10 cellular contexts compared by ENCODE assay signal in genomic region chr17:67442787-67443624, GRCh38.
A peak's percentile ranks its signal among the peaks of the same experiment; 100 is the strongest.
DNase-seq lines count a peak whose midpoint lies in the region; ATAC-seq, FAIRE-seq and TF ChIP-seq lines count a peak whose summit lies in the region.
"Had no signal": no experiment of that assay in that cellular context is flagged by ENCODE, and none has a peak within 500 bp of the region (broad histone marks: within the 10 kb centered on the region; RNA-seq: fewer than 3 reads in every experiment).

No MANE protein-coding gene starts in this region.

- H3K27me3 Mint-ChIP-seq in CD4-positive, CD25-positive, alpha-beta regulatory T cell: no peaks in the 10 kb centered on the region
- peaks cover 5% of the 10 kb centered on the region for H3K27me3 Mint-ChIP-seq in nephron progenitor cell (ENCODE audit: low read depth, poor library complexity)

- TF ChIP-seq CTCF in nephron progenitor cell (IDR thresholded peaks at IDR 0.05): no peak
- no peak for TF ChIP-seq CTCF in body of pancreas (IDR thresholded peaks at IDR 0.05)

- H3K27me3 ChIP-seq in CD4-positive, CD25-positive, alpha-beta regulatory T cell (ENCODE audit: control insufficient read depth, insufficient read depth, low read length): no peaks in the 10 kb centered on the region
- H3K27me3 ChIP-seq in duodenal mucosa (ENCODE audit: control insufficient read depth in 1 of 2, insufficient read depth in 2 of 2, low read length in 2 of 2) (no peaks in the 10 kb centered on the region), body of pancreas (no peaks in the 10 kb centered on the region)
- H3K27me3 ChIP-seq: ovary had no signal

- TF ChIP-seq POLR2A in body of pancreas (IDR thresholded peaks at IDR 0.05): no peak

- no peak overlapping the region for H3K4me3 ChIP-seq in CD4-positive, CD25-positive, alpha-beta regulatory T cell (ENCODE audit: low read depth, low read length)
- no peak overlapping the region for H3K4me3 ChIP-seq in duodenal mucosa (ENCODE audit: low read depth in 1 of 2, low read length in 2 of 2)
- H3K4me3 ChIP-seq in body of pancreas: no peak overlapping the region
- H3K4me3 ChIP-seq: ovary had no signal

- H3K36me3 Mint-ChIP-seq in CD4-positive, CD25-positive, alpha-beta regulatory T cell: no peaks in the 10 kb centered on the region
- no peaks in the 10 kb centered on the region for H3K36me3 Mint-ChIP-seq in nephron progenitor cell (ENCODE audit: low read depth)

- intact Hi-C loops in body of pancreas (cut with DNase I): no loop called here

- FAIRE-seq in urothelium cell line (lab: Jason Lieb, UNC): no peak

- peaks cover 16 to 89% (median 38%) of the 10 kb centered on the region in 4 donors for H3K4me1 Mint-ChIP-seq in CD4-positive, CD25-positive, alpha-beta regulatory T cell
- H3K4me1 Mint-ChIP-seq in nephron progenitor cell: peaks cover 44% of the 10 kb centered on the region

- H3K27ac Mint-ChIP-seq in CD4-positive, CD25-positive, alpha-beta regulatory T cell: peak overlapping the region; percentile 95 to 98 (median 96)
- H3K27ac Mint-ChIP-seq in nephron progenitor cell: peak overlapping the region; percentile 91

- WGBS in body of pancreas, 2 donors: 56 to 62% methylated on average over 13 of the region's 13 CpGs

- peak overlapping the region in 3 of 4 donors; percentile 11 to 69 (median 46) for H3K4me3 Mint-ChIP-seq in CD4-positive, CD25-positive, alpha-beta regulatory T cell
- H3K4me3 Mint-ChIP-seq in nephron progenitor cell: peak overlapping the region; percentile 5

- H3K27ac ChIP-seq in CD4-positive, CD25-positive, alpha-beta regulatory T cell (ENCODE audit: insufficient read depth, low read length, poor library complexity, severe bottlenecking): peak overlapping the region; percentile 90
- peak overlapping the region; percentile 13 for H3K27ac ChIP-seq in duodenal mucosa (ENCODE audit: low read depth, low read length)
- H3K27ac ChIP-seq in body of pancreas: peak overlapping the region in 2 of 4 donors; percentile 18 to 47
- H3K27ac ChIP-seq: ovary had no signal

- H3K9ac ChIP-seq in duodenal mucosa (ENCODE audit: low read depth in 1 of 2, low read length in 2 of 2): no peak overlapping the region

- no peak for ATAC-seq in CD4-positive, CD25-positive, alpha-beta regulatory T cell (ENCODE audit: low read depth in 2 of 2)
- ATAC-seq in body of pancreas: no peak

- H3K36me3 ChIP-seq in CD4-positive, CD25-positive, alpha-beta regulatory T cell (ENCODE audit: control insufficient read depth, insufficient read depth, low read length): no peaks in the 10 kb centered on the region
- H3K36me3 ChIP-seq in duodenal mucosa (ENCODE audit: control insufficient read depth in 1 of 2, insufficient read depth in 2 of 2, low read length in 2 of 2): no peaks in the 10 kb centered on the region
- H3K36me3 ChIP-seq in body of pancreas (replicated peaks in 1 of 2; ENCODE audit: insufficient read depth in 1 of 2, low read depth in 2 of 2): no peaks in the 10 kb centered on the region
- H3K36me3 ChIP-seq: ovary had no signal

- H3K9me3 Mint-ChIP-seq in CD4-positive, CD25-positive, alpha-beta regulatory T cell: peaks cover 0 to 2% (median 0%) of the 10 kb centered on the region in 7 donors
- no peaks in the 10 kb centered on the region for H3K9me3 Mint-ChIP-seq in nephron progenitor cell

- H3K4me1 ChIP-seq in CD4-positive, CD25-positive, alpha-beta regulatory T cell (ENCODE audit: control insufficient read depth, insufficient read depth, low read length, poor library complexity, severe bottlenecking): peaks cover 48% of the 10 kb centered on the region
- H3K4me1 ChIP-seq in duodenal mucosa (ENCODE audit: control insufficient read depth in 1 of 2, insufficient read depth in 2 of 2, low read length in 2 of 2) (peaks cover 0 to 4% of the 10 kb centered on the region in 2 donors), body of pancreas (peaks cover 14% of the 10 kb centered on the region)

- DNase-seq in CD4-positive, CD25-positive, alpha-beta regulatory T cell: no peak
- DNase-seq in NCI-H1092 treated with DMSO at 0.1 percent for 48 hours (lab: John Stamatoyannopoulos, UW): peak; percentile 54
- no peak for DNase-seq in nephron progenitor cell
- no peak for DNase-seq in body of pancreas
- DNase-seq in DMS53 (lab: John Stamatoyannopoulos, UW): no peak
- DNase-seq in NCI-H128 (lab: John Stamatoyannopoulos, UW; ENCODE audit: unreplicated experiment): no peak
- no peak for DNase-seq in urothelium cell line (ENCODE audit: low spot score)
- DNase-seq: activated CD4-positive, alpha-beta T cell treated with anti-CD3 and anti-CD28 coated beads for 1 hour; ovary had no signal

- H3K9me3 ChIP-seq in CD4-positive, CD25-positive, alpha-beta regulatory T cell (ENCODE audit: control insufficient read depth in 2 of 2, low read length in 2 of 2): no peaks in the 10 kb centered on the region
- H3K9me3 ChIP-seq in duodenal mucosa (ENCODE audit: control insufficient read depth in 1 of 2, low read length in 2 of 2): no peaks in the 10 kb centered on the region
- H3K9me3 ChIP-seq in body of pancreas: no peaks in the 10 kb centered on the region
- H3K9me3 ChIP-seq: ovary had no signal
